1 cellular context compared by ENCODE assay signal in the genomic region with DNA sequence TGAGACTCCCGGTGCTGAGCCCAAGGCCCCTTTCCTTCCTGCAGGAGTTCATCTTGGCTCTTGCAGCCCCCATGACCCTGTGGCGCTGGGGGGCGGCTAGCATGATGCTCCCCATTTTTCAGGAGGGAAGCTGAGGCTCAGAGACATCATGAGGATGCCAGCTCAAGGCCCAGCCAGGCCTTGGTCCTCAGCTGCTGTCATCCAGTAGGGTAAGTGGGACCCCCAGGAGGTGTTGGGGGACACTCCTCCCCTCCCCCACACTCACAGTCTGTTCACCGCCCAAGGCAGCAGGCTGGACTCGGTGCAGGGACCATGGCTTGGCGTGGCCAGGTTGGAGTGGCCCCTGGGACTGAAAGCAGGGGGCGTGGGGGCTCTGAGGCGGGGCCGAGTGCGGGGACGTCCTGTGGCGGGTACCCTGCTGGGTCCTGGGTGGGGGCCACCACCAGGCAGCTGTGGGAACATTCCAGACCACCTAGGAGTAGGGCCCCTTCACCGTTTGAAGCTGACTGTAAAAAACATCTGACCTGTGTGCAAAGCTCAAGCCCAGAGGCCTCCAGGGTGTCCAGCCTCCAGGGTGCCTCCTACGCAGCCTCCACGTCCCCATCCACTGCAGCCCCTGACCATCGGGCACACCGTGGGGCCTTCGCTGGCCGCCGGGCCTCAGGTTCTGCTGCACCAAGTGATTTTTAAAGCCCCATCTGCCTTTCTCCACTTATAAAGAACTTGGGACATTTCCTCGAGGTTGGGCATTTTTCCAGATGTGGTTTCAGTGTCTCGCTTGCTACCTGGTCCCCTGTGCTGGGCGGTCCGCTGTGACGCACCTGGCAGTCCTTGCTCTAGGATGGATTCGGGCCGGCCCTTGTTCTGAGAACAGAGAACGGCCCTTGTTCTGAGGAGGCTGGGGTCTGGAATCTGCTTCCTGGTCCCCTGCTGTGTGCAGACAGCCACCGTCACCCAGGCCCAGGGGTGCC.
TF ChIP-seq lines count a peak whose summit lies in the region.

No MANE protein-coding gene starts in this region.

TF ChIP-seq in HCT116, 20 proteins besides CTCF, POLR2A, EP300 and RAD21 (continued from another document):
- TF ChIP-seq, protein P1, sequence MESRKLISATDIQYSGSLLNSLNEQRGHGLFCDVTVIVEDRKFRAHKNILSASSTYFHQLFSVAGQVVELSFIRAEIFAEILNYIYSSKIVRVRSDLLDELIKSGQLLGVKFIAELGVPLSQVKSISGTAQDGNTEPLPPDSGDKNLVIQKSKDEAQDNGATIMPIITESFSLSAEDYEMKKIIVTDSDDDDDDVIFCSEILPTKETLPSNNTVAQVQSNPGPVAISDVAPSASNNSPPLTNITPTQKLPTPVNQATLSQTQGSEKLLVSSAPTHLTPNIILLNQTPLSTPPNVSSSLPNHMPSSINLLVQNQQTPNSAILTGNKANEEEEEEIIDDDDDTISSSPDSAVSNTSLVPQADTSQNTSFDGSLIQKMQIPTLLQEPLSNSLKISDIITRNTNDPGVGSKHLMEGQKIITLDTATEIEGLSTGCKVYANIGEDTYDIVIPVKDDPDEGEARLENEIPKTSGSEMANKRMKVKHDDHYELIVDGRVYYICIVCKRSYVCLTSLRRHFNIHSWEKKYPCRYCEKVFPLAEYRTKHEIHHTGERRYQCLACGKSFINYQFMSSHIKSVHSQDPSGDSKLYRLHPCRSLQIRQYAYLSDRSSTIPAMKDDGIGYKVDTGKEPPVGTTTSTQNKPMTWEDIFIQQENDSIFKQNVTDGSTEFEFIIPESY (IDR thresholded peaks at IDR 0.05; ENCODE audit: extremely low read depth, insufficient replicate concordance, low read length): no peak
- TF ChIP-seq JUND (IDR thresholded peaks at IDR 0.05) (no peak), SRF (IDR thresholded peaks at IDR 0.05; ENCODE audit: low read depth) (no peak), EZH2 (IDR thresholded peaks at IDR 0.05) (no peak), ELF1 (IDR thresholded peaks at IDR 0.05; ENCODE audit: borderline replicate concordance, low read depth) (no peak), FOSL1 (IDR thresholded peaks at IDR 0.05; ENCODE audit: low read depth) (no peak), YY1 (IDR thresholded peaks at IDR 0.05; ENCODE audit: extremely low read depth, insufficient replicate concordance, low read depth, low read length) (no peak), ZNF274 (IDR thresholded peaks at IDR 0.05; ENCODE audit: low read depth, low read length) (no peak), TCF7L2 (IDR thresholded peaks at IDR 0.05; ENCODE audit: borderline replicate concordance, extremely low read depth, insufficient read depth, insufficient read length) (no peak), EGR1 (IDR thresholded peaks at IDR 0.05; ENCODE audit: low read depth) (no peak), CBX3 (IDR thresholded peaks at IDR 0.05; ENCODE audit: low read depth) (no peak), SP1 (IDR thresholded peaks at IDR 0.05; ENCODE audit: low read depth) (no peak), CEBPB (IDR thresholded peaks at IDR 0.05; ENCODE audit: low read depth) (no peak), ZFX (IDR thresholded peaks at IDR 0.05) (no peak)
- TF ChIP-seq, protein P2, sequence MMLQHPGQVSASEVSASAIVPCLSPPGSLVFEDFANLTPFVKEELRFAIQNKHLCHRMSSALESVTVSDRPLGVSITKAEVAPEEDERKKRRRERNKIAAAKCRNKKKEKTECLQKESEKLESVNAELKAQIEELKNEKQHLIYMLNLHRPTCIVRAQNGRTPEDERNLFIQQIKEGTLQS (IDR thresholded peaks at IDR 0.05): no peak
- TF ChIP-seq, protein P3, sequence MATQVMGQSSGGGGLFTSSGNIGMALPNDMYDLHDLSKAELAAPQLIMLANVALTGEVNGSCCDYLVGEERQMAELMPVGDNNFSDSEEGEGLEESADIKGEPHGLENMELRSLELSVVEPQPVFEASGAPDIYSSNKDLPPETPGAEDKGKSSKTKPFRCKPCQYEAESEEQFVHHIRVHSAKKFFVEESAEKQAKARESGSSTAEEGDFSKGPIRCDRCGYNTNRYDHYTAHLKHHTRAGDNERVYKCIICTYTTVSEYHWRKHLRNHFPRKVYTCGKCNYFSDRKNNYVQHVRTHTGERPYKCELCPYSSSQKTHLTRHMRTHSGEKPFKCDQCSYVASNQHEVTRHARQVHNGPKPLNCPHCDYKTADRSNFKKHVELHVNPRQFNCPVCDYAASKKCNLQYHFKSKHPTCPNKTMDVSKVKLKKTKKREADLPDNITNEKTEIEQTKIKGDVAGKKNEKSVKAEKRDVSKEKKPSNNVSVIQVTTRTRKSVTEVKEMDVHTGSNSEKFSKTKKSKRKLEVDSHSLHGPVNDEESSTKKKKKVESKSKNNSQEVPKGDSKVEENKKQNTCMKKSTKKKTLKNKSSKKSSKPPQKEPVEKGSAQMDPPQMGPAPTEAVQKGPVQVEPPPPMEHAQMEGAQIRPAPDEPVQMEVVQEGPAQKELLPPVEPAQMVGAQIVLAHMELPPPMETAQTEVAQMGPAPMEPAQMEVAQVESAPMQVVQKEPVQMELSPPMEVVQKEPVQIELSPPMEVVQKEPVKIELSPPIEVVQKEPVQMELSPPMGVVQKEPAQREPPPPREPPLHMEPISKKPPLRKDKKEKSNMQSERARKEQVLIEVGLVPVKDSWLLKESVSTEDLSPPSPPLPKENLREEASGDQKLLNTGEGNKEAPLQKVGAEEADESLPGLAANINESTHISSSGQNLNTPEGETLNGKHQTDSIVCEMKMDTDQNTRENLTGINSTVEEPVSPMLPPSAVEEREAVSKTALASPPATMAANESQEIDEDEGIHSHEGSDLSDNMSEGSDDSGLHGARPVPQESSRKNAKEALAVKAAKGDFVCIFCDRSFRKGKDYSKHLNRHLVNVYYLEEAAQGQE (IDR thresholded peaks at IDR 0.05; ENCODE audit: low read depth): no peak
- TF ChIP-seq, protein P4, sequence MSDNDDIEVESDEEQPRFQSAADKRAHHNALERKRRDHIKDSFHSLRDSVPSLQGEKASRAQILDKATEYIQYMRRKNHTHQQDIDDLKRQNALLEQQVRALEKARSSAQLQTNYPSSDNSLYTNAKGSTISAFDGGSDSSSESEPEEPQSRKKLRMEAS (IDR thresholded peaks at IDR 0.05): no peak
TF ChIP-seq in HCT116: peak in this region for 0.
